Comparison of ENCODE assay signal across 8 cellular contexts in genomic region chr4:139082750-139083532, GRCh38.
A peak's percentile ranks its signal among the peaks of the same experiment; 100 is the strongest.
DNase-seq lines count a peak whose midpoint lies in the region; ATAC-seq and TF ChIP-seq lines count a peak whose summit lies in the region.

No MANE protein-coding gene starts in this region.

- no peaks in the 10 kb centered on the region for H3K27me3 ChIP-seq in mononuclear cell (ENCODE audit: insufficient read depth, low read length)

- H3K27ac ChIP-seq in epithelial cell of prostate: peak overlapping the region; percentile 88

- peak overlapping the region; percentile 92 for H3K4me3 ChIP-seq in mononuclear cell (ENCODE audit: low read length)

- peak; percentile 98 for DNase-seq in DMS153 treated with DMSO at 0.1 percent for 48 hours (lab: John Stamatoyannopoulos, UW; ENCODE audit: unreplicated experiment)
- DNase-seq in OCI-M2 (lab: John Stamatoyannopoulos, UW; ENCODE audit: unreplicated experiment): peak; percentile 50
- peak; percentile 88 for DNase-seq in activated T-cell treated with anti-CD3 and anti-CD28 coated beads, Interleukin-2, amount 50 U/mL, for 1 hour
- DNase-seq in epithelial cell of prostate (ENCODE audit: low read depth, low spot score): peak; percentile 79
- DNase-seq in stimulated activated CD8-positive, alpha-beta memory T cell treated with anti-CD3 and anti-CD28 coated beads, Interleukin-2, amount 100 ng/mL, for 48 hours (ENCODE audit: low read depth in 2 of 2): peak; percentile 81 to 89

- no peaks in the 10 kb centered on the region for H3K9me3 ChIP-seq in mononuclear cell (ENCODE audit: low read depth, low read length)

- TF ChIP-seq EP300 in Ishikawa (IDR thresholded peaks at IDR 0.05; ENCODE audit: borderline replicate concordance): no peak

- peak; percentile 83 for ATAC-seq in GM21619 (IDR thresholded peaks at IDR 0.05; ENCODE audit: unreplicated experiment)

- peaks cover 27% of the 10 kb centered on the region for H3K4me1 ChIP-seq in mononuclear cell (ENCODE audit: insufficient read depth, low read length)

- no peak for TF ChIP-seq RAD21 in Ishikawa (IDR thresholded peaks at IDR 0.05; ENCODE audit: low read depth)

TF ChIP-seq in Ishikawa, 13 proteins besides CTCF, POLR2A, EP300 and RAD21:
- no peak for TF ChIP-seq NFIC (IDR thresholded peaks at IDR 0.05)
- peak; percentile 38; the same call in 1 of the 2 replicates for TF ChIP-seq USF1 (IDR thresholded peaks at IDR 0.05)
- TF ChIP-seq FOXM1 (IDR thresholded peaks at IDR 0.05; ENCODE audit: borderline replicate concordance, low read depth): 0 out of 2 replicates have a peak, but pooled peaks have one; percentile 35
- peak; percentile 61 for TF ChIP-seq CREB1 (IDR thresholded peaks at IDR 0.05; ENCODE audit: low read depth)
- TF ChIP-seq EGR1 (IDR thresholded peaks at IDR 0.05): no peak
- peak; percentile 33; the same call in 1 of the 2 replicates for TF ChIP-seq TEAD4 (IDR thresholded peaks at IDR 0.05)
- TF ChIP-seq MAX (IDR thresholded peaks at IDR 0.05): peak; percentile 95
- TF ChIP-seq TCF12 (IDR thresholded peaks at IDR 0.05; ENCODE audit: low read depth): peak; percentile 55; the same call in 1 of the 2 replicates
- TF ChIP-seq CEBPB (IDR thresholded peaks at IDR 0.05): 0 out of 2 replicates have a peak, but pooled peaks have one; percentile 34
- peak; percentile 33; the same call in 1 of the 2 replicates for TF ChIP-seq YY1 (IDR thresholded peaks at IDR 0.05; ENCODE audit: low read depth)
- no peak for TF ChIP-seq REST (IDR thresholded peaks at IDR 0.05; ENCODE audit: low read depth)
- TF ChIP-seq ZBTB7A (IDR thresholded peaks at IDR 0.05; ENCODE audit: low read depth): no peak
- TF ChIP-seq TAF1 (IDR thresholded peaks at IDR 0.05; ENCODE audit: low read depth): no peak

Comparison
In these comparisons a context has a peak if more than half of its experiments do, and no peak if none do; other contexts are left out.
1. Peak in every context shown above with its lines: DNase-seq, ATAC-seq, H3K4me3 ChIP-seq and H3K27ac ChIP-seq.